10 cellular contexts compared by ENCODE assay signal in genomic region chr2:208406474-208407451, GRCh38. TPM values are rescaled to one million over a fixed set of nuclear protein-coding genes. Genes with fewer than 3 reads are reported as not detected.
DNase-seq lines count a peak whose midpoint lies in the region; ATAC-seq, FAIRE-seq and TF ChIP-seq lines count a peak whose summit lies in the region.
"Had no signal": no experiment of that assay in that cellular context is flagged by ENCODE, and none has a peak within 500 bp of the region (broad histone marks: within the 10 kb centered on the region; RNA-seq: fewer than 3 reads in every experiment).

Gene PTH2R (plus strand): TSS chr2:208406792. CDS start chr2:208407044, 252 bp downstream.

- peak; percentile 23 for ATAC-seq in omental fat pad (ENCODE audit: low FRiP score)

- intact Hi-C loops in endothelial cell of umbilical vein (cut with micrococcal nuclease) = no loop called here

- no peak for FAIRE-seq in endothelial cell of umbilical vein (lab: Jason Lieb, UNC)
- FAIRE-seq: GM12892 had no signal

- no peaks in the 10 kb centered on the region for H3K9me1 ChIP-seq in endothelial cell of umbilical vein (replicated peaks; ENCODE audit: control insufficient read depth, extremely low read depth, insufficient read depth, low read length)

- TF ChIP-seq CTCF in endothelial cell of umbilical vein (IDR thresholded peaks at IDR 0.05; ENCODE audit: extremely low read depth in 1 of 2, insufficient read depth in 1 of 2, low read depth in 1 of 2, low read length in 2 of 2) (no peak), omental fat pad (IDR thresholded peaks at IDR 0.05) (no peak)

- BruUV-seq in endothelial cell of umbilical vein (replicated peaks; lab: Mats Ljungman, UMichigan) = no TSS peak

- TF ChIP-seq POLR2A in endothelial cell of umbilical vein (IDR thresholded peaks at IDR 0.05; ENCODE audit: low read depth, low read length) = no peak

- H3K4me1 ChIP-seq in endothelial cell of umbilical vein (ENCODE audit: control insufficient read depth, extremely low read depth, insufficient read depth, low read length) = no peaks in the 10 kb centered on the region

- H3K36me3 ChIP-seq in endothelial cell of umbilical vein (ENCODE audit: control insufficient read depth in 2 of 2, extremely low read depth in 1 of 2, insufficient read depth in 2 of 2, low read length in 2 of 2) = no peaks in the 10 kb centered on the region

- H3K27ac ChIP-seq in endothelial cell of umbilical vein (ENCODE audit: insufficient read depth, low read depth, low read length) = no peak within 1 kb of the TSS

- no peaks in the 10 kb centered on the region for H3K79me2 ChIP-seq in endothelial cell of umbilical vein (ENCODE audit: control insufficient read depth, insufficient read depth, low read length)

- peak; percentile 32 for DNase-seq in DMS79 (lab: John Stamatoyannopoulos, UW)
- DNase-seq in NCI-H2227 treated with DMSO at 0.1 percent for 48 hours (lab: John Stamatoyannopoulos, UW) = peak; percentile 51
- DNase-seq in endothelial cell of umbilical vein (ENCODE audit: low read depth, low spot score) = no peak
- DNase-seq in omental fat pad (ENCODE audit: low spot score) = no peak
- DNase-seq in H4 (ENCODE audit: low spot score) = no peak
- no peak for DNase-seq in inferior parietal cortex (ENCODE audit: extremely low spot score)
- no peak for DNase-seq in activated CD4-positive, CD25-positive, alpha-beta regulatory T cell treated with anti-CD3 and anti-CD28 coated beads, Interleukin-2, amount 50 U/mL, for 72 hours
- no peak for DNase-seq in HK-2 (ENCODE audit: unreplicated experiment)

- H2AFZ ChIP-seq in endothelial cell of umbilical vein (ENCODE audit: low read depth, low read length) = peak within 1 kb of the TSS; percentile 41

- no peak within 1 kb of the TSS for H3K4me3 ChIP-seq in endothelial cell of umbilical vein (replicated peaks in 1 of 3; ENCODE audit: insufficient read depth in 1 of 3, low read depth in 1 of 3, low read length in 3 of 3)

- H4K20me1 ChIP-seq in endothelial cell of umbilical vein (replicated peaks; ENCODE audit: control insufficient read depth, extremely low read depth, insufficient read depth, low read length) = no peaks in the 10 kb centered on the region

- POLR2A ChIA-PET in endothelial cell of umbilical vein (lab: Charles Lee) = no interaction called here

- dilution Hi-C loops in endothelial cell of umbilical vein (cut with MboI; ENCODE audit: extremely low pct_ligation_motif_present, low sequenced_read_pairs) = no loop called here

- peak within 1 kb of the TSS; percentile 17 for H3K4me2 ChIP-seq in endothelial cell of umbilical vein (ENCODE audit: insufficient read depth, low read length)

- CTCF ChIA-PET in endothelial cell of umbilical vein (lab: Charles Lee) = interaction anchor here (0.7 to 2.2 kb wide), 8 partner anchors 12 to 1993 kb away, joined by 3 to 16 read pairs (median 6); partner anchors contain the start of gene MAP2

- no peaks in the 10 kb centered on the region for H3K9me3 ChIP-seq in endothelial cell of umbilical vein (replicated peaks; ENCODE audit: control insufficient read depth, insufficient read depth, low read length)

- peaks cover 32 to 43% of the 10 kb centered on the region in 2 experiments for H3K27me3 ChIP-seq in endothelial cell of umbilical vein (ENCODE audit: control insufficient read depth in 2 of 2, insufficient read depth in 2 of 2, low read length in 2 of 2)

- no peak within 1 kb of the TSS for H3K9ac ChIP-seq in endothelial cell of umbilical vein (replicated peaks; ENCODE audit: extremely low read depth, insufficient read depth, low read length)

TF ChIP-seq in endothelial cell of umbilical vein, 7 proteins besides CTCF, POLR2A, EP300 and RAD21:
- TF ChIP-seq GATA2 (IDR thresholded peaks at IDR 0.05; ENCODE audit: insufficient read depth, insufficient read length, low read depth, low read length) (no peak), EZH2 (IDR thresholded peaks at IDR 0.05; ENCODE audit: borderline replicate concordance, low read depth, low read length, severe bottlenecking) (peak; percentile 80), JUN (IDR thresholded peaks at IDR 0.05; ENCODE audit: borderline replicate concordance, insufficient read depth, insufficient read length, low read depth) (no peak), POLR2AphosphoS5 (IDR thresholded peaks at IDR 0.05; ENCODE audit: insufficient read depth, low read depth, low read length) (no peak), MYC (IDR thresholded peaks at IDR 0.05; ENCODE audit: low read depth, low read length) (no peak)
- TF ChIP-seq, protein P1, sequence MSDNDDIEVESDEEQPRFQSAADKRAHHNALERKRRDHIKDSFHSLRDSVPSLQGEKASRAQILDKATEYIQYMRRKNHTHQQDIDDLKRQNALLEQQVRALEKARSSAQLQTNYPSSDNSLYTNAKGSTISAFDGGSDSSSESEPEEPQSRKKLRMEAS (IDR thresholded peaks at IDR 0.05; ENCODE audit: insufficient read depth, insufficient read length) = no peak

RNA-seq across cellular contexts. Expression of gene PTH2R, which starts in this region (rescaled TPM):
- not detected in 2 replicates for total RNA-seq in endothelial cell of umbilical vein
- polyA plus RNA-seq in endothelial cell of umbilical vein = not detected in 2 replicates
- not detected in 2 replicates for polyA plus RNA-seq in endothelial cell of umbilical vein (2011; cell fraction: cytosol; rRNA removed)
- not detected in 2 replicates for polyA plus RNA-seq in endothelial cell of umbilical vein (2011; cell fraction: nucleus; rRNA removed)
- polyA plus RNA-seq in endothelial cell of umbilical vein (2012) = not detected in 2 replicates
- polyA minus RNA-seq in endothelial cell of umbilical vein = not detected in 2 replicates
- polyA minus RNA-seq in endothelial cell of umbilical vein (2011; cell fraction: cytosol; rRNA and poly(A)+ RNA removed) = not detected
- 0.24 TPM in 1 of 2 replicates, not detected in the other for polyA minus RNA-seq in endothelial cell of umbilical vein (2011; cell fraction: nucleus; rRNA and poly(A)+ RNA removed)
- under 1 TPM in 1 of 4 donors, not detected in 3; 0.28 TPM for total RNA-seq in omental fat pad
- not detected in 2 replicates for total RNA-seq in H4 (2014; rRNA removed; shearing (Covaris generic))
- total RNA-seq: RPMI7951 had no signal

Comparison
In these comparisons a context has a peak if more than half of its experiments do, and no peak if none do; other contexts are left out.
1. Peak in ATAC-seq in omental fat pad; RNA of the gene not detected or under 1 TPM.
2. DNase-seq: peak in DMS79 (single experiment) and NCI-H2227 treated with DMSO at 0.1 percent for 48 hours (single experiment); none in endothelial cell of umbilical vein (single experiment), omental fat pad (single experiment), H4 (single experiment), inferior parietal cortex (single experiment), activated CD4-positive, CD25-positive, alpha-beta regulatory T cell treated with anti-CD3 and anti-CD28 coated beads, Interleukin-2, amount 50 U/mL, for 72 hours (single experiment) and HK-2 (single experiment).